In genomic region chr18:37314534-37314933, GRCh38 we compare ENCODE assay signal across 19 cellular contexts.
DNase-seq lines count a peak whose midpoint lies in the region; ATAC-seq, FAIRE-seq and TF ChIP-seq lines count a peak whose summit lies in the region.
"Had no signal": no experiment of that assay in that cellular context is flagged by ENCODE, and none has a peak within 500 bp of the region (broad histone marks: within the 10 kb centered on the region; RNA-seq: fewer than 3 reads in every experiment).

No MANE protein-coding gene starts in this region.

- H3K79me2 ChIP-seq in SK-N-SH (ENCODE audit: insufficient read depth) (no peaks in the 10 kb centered on the region), K562 (ENCODE audit: control insufficient read depth, insufficient read depth, low read length) (no peaks in the 10 kb centered on the region)

- DNase-seq in SK-N-SH (no peak), HFFc6 (no peak), K562 (ENCODE audit: extremely low read depth in 1 of 4, low spot score in 3 of 4) (no peak), small intestine (no peak), anterior cingulate cortex (lab: John Stamatoyannopoulos, UW) (no peak), glomerular visceral epithelial cell (ENCODE audit: extremely low spot score) (no peak)
- DNase-seq: AML-193, DMS79 treated with DMSO at 0.1 percent for 48 hours, HCEC 1CT, NCI-H1105 treated with DMSO at 0.1 percent for 48 hours, NCI-H1694 treated with DMSO at 0.1 percent for 48 hours, OCI-M1, SHP77 treated with DMSO at 0.1 percent for 48 hours had no signal

- H3K9me3 ChIP-seq in SK-N-SH (no peaks in the 10 kb centered on the region), K562 (replicated peaks; ENCODE audit: control insufficient read depth, insufficient read depth, low read depth, low read length) (no peaks in the 10 kb centered on the region), small intestine (ENCODE audit: control insufficient read depth, low read depth) (no peaks in the 10 kb centered on the region)

- whole genome bisulfite sequencing in SK-N-SH (ENCODE audit: low lambda C conversion rate) = 49% methylated on average over 5 of the region's 5 CpGs
- 0% methylated on average over 5 of the region's 5 CpGs for WGBS in K562 (ENCODE audit: insufficient coverage, low coverage, missing lambda C conversion rate)
- 34 to 62% (median 58%) methylated on average over 5 of the region's 5 CpGs for WGBS in small intestine, 3 donors

- POLR2A ChIA-PET in SK-N-SH (lab: Yijun Ruan, JAX) = no interaction called here
- POLR2A ChIA-PET in K562 (lab: Yijun Ruan, JAX) = no interaction called here

- no peak for TF ChIP-seq RAD21 in SK-N-SH (IDR thresholded peaks at IDR 0.05; ENCODE audit: low read length)
- no peak for TF ChIP-seq RAD21 in K562 (CRISPR knock-in tag; conservative IDR thresholded peaks at IDR 0.05 in 1 of 2, IDR thresholded peaks at IDR 0.05 in 1 of 2)

- no peaks in the 10 kb centered on the region for H3F3A ChIP-seq in SK-N-SH (replicated peaks; ENCODE audit: insufficient read depth)

- H2AFZ ChIP-seq in SK-N-SH (ENCODE audit: low read depth) = no peak overlapping the region
- H2AFZ ChIP-seq in K562 (ENCODE audit: low read depth, low read length) = no peak overlapping the region

- H3K4me1 ChIP-seq in SK-N-SH (ENCODE audit: control insufficient read depth in 1 of 2, insufficient read depth in 2 of 2, low read depth in 1 of 2, low read length in 1 of 2) (peaks cover 0 to 7% of the 10 kb centered on the region in 2 experiments; a peak in 1 of 4 replicates), K562 (replicated peaks in 1 of 2; ENCODE audit: control insufficient read depth in 2 of 2, insufficient read depth in 2 of 2, low read length in 2 of 2) (peaks cover 0 to under 1% of the 10 kb centered on the region in 2 experiments; a peak in 1 of 5 replicates), small intestine (ENCODE audit: control insufficient read depth in 2 of 2, insufficient read depth in 1 of 2, low read depth in 1 of 2, low read length in 1 of 2) (no peaks in the 10 kb centered on the region)

- no TSS peak for BruUV-seq in K562 (replicated peaks; lab: Mats Ljungman, UMichigan)

- H4K20me1 ChIP-seq in SK-N-SH (ENCODE audit: insufficient read depth) (no peaks in the 10 kb centered on the region), K562 (replicated peaks; ENCODE audit: control insufficient read depth, insufficient read depth, low read length) (0 out of 2 replicates have a peak, but pooled peaks cover 9% of the 10 kb centered on the region)

- H3K4me3 Mint-ChIP-seq in HFFc6 = no peak overlapping the region

- no peaks in the 10 kb centered on the region for H3K9me3 Mint-ChIP-seq in HFFc6

- FAIRE-seq in K562 (lab: Jason Lieb, UNC) = no peak
- no peak for FAIRE-seq in small intestine (lab: Jason Lieb, UNC)
- FAIRE-seq: GM12891, GM18507 had no signal

- TF ChIP-seq POLR2A in K562 (conservative IDR thresholded peaks at IDR 0.05) = no peak

- H3K27me3 ChIP-seq in SK-N-SH (ENCODE audit: insufficient read depth) = no peaks in the 10 kb centered on the region
- H3K27me3 ChIP-seq in K562 (ENCODE audit: control insufficient read depth in 2 of 2, insufficient read depth in 2 of 2, low read length in 2 of 2) = peaks cover 0 to 35% of the 10 kb centered on the region in 2 experiments; a peak in 3 of 5 replicates
- no peaks in the 10 kb centered on the region for H3K27me3 ChIP-seq in small intestine (ENCODE audit: control insufficient read depth in 2 of 2, insufficient read depth in 2 of 2, low read length in 2 of 2)

- ATAC-seq in SK-N-SH treated with all-trans-retinoic acid at 6 μM for 48 hours (peak; percentile 28; the same call in 1 of the 3 replicates), K562 (peak; percentile 16; the same call in 2 of the 3 replicates), GM19023 (IDR thresholded peaks at IDR 0.05; ENCODE audit: unreplicated experiment) (no peak)

- intact Hi-C loops in K562 (cut with micrococcal nuclease) = no loop called here

- H3K36me3 ChIP-seq in SK-N-SH (replicated peaks in 1 of 2; ENCODE audit: control insufficient read depth in 1 of 2, insufficient read depth in 2 of 2, low read length in 1 of 2) (no peaks in the 10 kb centered on the region), K562 (ENCODE audit: control insufficient read depth, insufficient read depth, low read length) (no peaks in the 10 kb centered on the region), small intestine (ENCODE audit: control insufficient read depth in 2 of 2, insufficient read depth in 2 of 2, low read length in 2 of 2) (no peaks in the 10 kb centered on the region)

- no peaks in the 10 kb centered on the region for H3K9me1 ChIP-seq in K562 (ENCODE audit: control insufficient read depth, insufficient read depth, low read length)

- H3K36me3 Mint-ChIP-seq in HFFc6 (ENCODE audit: low read depth) = no peaks in the 10 kb centered on the region

- no peaks in the 10 kb centered on the region; the same call in 1 of the 2 replicates for H3K4me1 Mint-ChIP-seq in HFFc6 (ENCODE audit: low read depth)

- no peaks in the 10 kb centered on the region for H3K9me2 ChIP-seq in SK-N-SH

- in situ Hi-C loops in K562 (cut with MboI) = no loop called here

- H3K4me3 ChIP-seq in SK-N-SH (ENCODE audit: low read depth in 2 of 2, low read length in 1 of 2) (no peak overlapping the region), K562 (no peak overlapping the region), small intestine (ENCODE audit: low read depth in 1 of 2, low read length in 2 of 2) (no peak overlapping the region)

- no peak overlapping the region for H3K9ac ChIP-seq in SK-N-SH
- H3K9ac ChIP-seq in K562 (ENCODE audit: insufficient read depth in 1 of 2, low read depth in 2 of 2, low read length in 2 of 2) = no peak overlapping the region

- TF ChIP-seq CTCF in SK-N-SH (IDR thresholded peaks at IDR 0.05) (no peak), HFFc6 (IDR thresholded peaks at IDR 0.05) (peak; percentile 29; the same call in 1 of the 2 replicates), K562 (IDR thresholded peaks at IDR 0.05 in 2 of 3, conservative IDR thresholded peaks at IDR 0.05 in 1 of 3; ENCODE audit: insufficient read depth in 2 of 3, low read depth in 1 of 3, low read length in 3 of 3) (peak in 1 of 3 experiments; percentile 21; a peak in 2 of 6 replicates)

- TF ChIP-seq EP300 in SK-N-SH (IDR thresholded peaks at IDR 0.05; ENCODE audit: borderline replicate concordance in 1 of 2, low read depth in 1 of 2, low read length in 1 of 2) (no peak), K562 (IDR thresholded peaks at IDR 0.05; ENCODE audit: low read length) (no peak)

- H3K27me3 Mint-ChIP-seq in HFFc6 (ENCODE audit: insufficient read depth) = peaks cover 49% of the 10 kb centered on the region

- H3K4me2 ChIP-seq in SK-N-SH = no peak overlapping the region
- H3K4me2 ChIP-seq in K562 (ENCODE audit: insufficient read depth, low read length) = no peak overlapping the region

- H3K27ac ChIP-seq in SK-N-SH (ENCODE audit: low read depth in 2 of 2, low read length in 1 of 2) = no peak overlapping the region
- no peak overlapping the region for H3K27ac ChIP-seq in K562 (ENCODE audit: extremely low read depth, low read depth, low read length)
- H3K27ac ChIP-seq in small intestine (ENCODE audit: low read depth in 1 of 2, low read length in 1 of 2) = no peak overlapping the region
- H3K27ac ChIP-seq: 22Rv1, C4-2B had no signal

- CTCF ChIA-PET in SK-N-SH (lab: Yijun Ruan, JAX) (interaction anchor here (0.9 to 3.6 kb wide), 5 partner anchors 9 to 80 kb away, joined by 3 to 21 read pairs (median 3); no protein-coding TSS in a partner anchor), K562 (lab: Yijun Ruan, JAX; ENCODE audit: low intra/inter-chr PET ratio) (interaction anchor here (0.6 kb wide), 1 partner anchor 37 kb away, joined by 5 read pairs; no protein-coding TSS in a partner anchor)

- H3K27ac Mint-ChIP-seq in HFFc6 = no peak overlapping the region

TF ChIP-seq in SK-N-SH treated with all-trans-retinoic acid at 6 μM for 48 hours, 23 proteins besides CTCF, POLR2A, EP300 and RAD21:
- TF ChIP-seq ZFP3 (CRISPR knock-in tag; IDR thresholded peaks at IDR 0.05) = no peak
- TF ChIP-seq ZNF8 (CRISPR knock-in tag; IDR thresholded peaks at IDR 0.05) = no peak
- no peak for TF ChIP-seq TCF4 (CRISPR knock-in tag; IDR thresholded peaks at IDR 0.05; ENCODE audit: borderline replicate concordance)

TF ChIP-seq in SK-N-SH, 30 proteins besides CTCF, POLR2A, EP300 and RAD21:
- no peak for TF ChIP-seq FOXJ3 (CRISPR knock-in tag; IDR thresholded peaks at IDR 0.05)
- no peak for TF ChIP-seq POLR2AphosphoS5 (IDR thresholded peaks at IDR 0.05; ENCODE audit: low read depth, low read length)
- TF ChIP-seq MEF2A (IDR thresholded peaks at IDR 0.05; ENCODE audit: borderline replicate concordance, low read depth) = no peak
- no peak for TF ChIP-seq ELF1 (IDR thresholded peaks at IDR 0.05)
- TF ChIP-seq TCF12 (IDR thresholded peaks at IDR 0.05) = no peak
TF ChIP-seq in SK-N-SH: peak in this region for 0.

TF ChIP-seq in K562, 482 proteins besides CTCF, POLR2A, EP300 and RAD21 (continues in another document):
- TF ChIP-seq HOXB6 (CRISPR knock-in tag; IDR thresholded peaks at IDR 0.05; ENCODE audit: borderline replicate concordance) = no peak
- no peak for TF ChIP-seq ZBTB5 (IDR thresholded peaks at IDR 0.05)
- no peak for TF ChIP-seq ETV5 (CRISPR knock-in tag; IDR thresholded peaks at IDR 0.05; ENCODE audit: low read depth)
